Comparison of ENCODE assay signal across 21 cellular contexts in the genomic region with DNA sequence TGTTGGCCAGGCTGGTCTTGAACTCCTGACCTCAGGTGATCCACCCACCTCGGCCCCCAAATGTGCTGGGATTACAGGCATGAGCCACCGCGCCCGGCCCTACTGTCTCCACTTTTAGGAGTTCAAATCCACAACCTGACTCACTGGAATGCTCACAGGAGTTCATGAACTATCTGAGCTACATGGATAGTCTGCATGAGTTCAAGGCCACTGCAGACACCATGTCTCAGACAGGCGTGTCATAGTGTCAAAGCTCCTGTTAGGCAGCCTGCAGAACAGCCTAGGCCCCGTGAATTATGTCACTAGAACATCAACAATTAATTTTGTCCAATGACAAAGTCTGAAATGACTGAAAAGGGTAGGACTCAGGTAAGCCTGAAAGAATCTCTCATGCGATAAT.
"Had no signal": no experiment of that assay in that cellular context is flagged by ENCODE, and none has a peak within 500 bp of the region (broad histone marks: within the 10 kb centered on the region; RNA-seq: fewer than 3 reads in every experiment).

No MANE protein-coding gene starts in this region.

- ATAC-seq: activated CD8-positive, alpha-beta memory T cell treated with anti-CD3 and anti-CD28 coated beads, Interleukin-2, amount 10 ng/mL, durations not matched to agents 7 days and 5 days; T-helper 17 cell had no signal

- H3K27ac ChIP-seq: brain microvascular endothelial cell had no signal

- H3K4me3 Mint-ChIP-seq: activated CD8-positive, alpha-beta memory T cell treated with anti-CD3 and anti-CD28 coated beads, Interleukin-2, amount 10 ng/mL, durations not matched to agents 7 days and 5 days; activated T-cell treated with anti-CD3 and anti-CD28 coated beads, Interleukin-2, amount 50 U/mL, for 24 hours; activated T-helper 1 cell treated with anti-CD3 and anti-CD28 coated beads, Interleukin-12 subunit alpha, Interleukin-12 subunit beta, Interleukin-2, Interleukin-4 antibody, amounts not matched to agents 30 ng/mL and 10 ng/mL and 1 ng/mL, durations not matched to agents 14 hours and 24 hours and 36 hours had no signal

- H3K36me3 ChIP-seq: brain microvascular endothelial cell had no signal

- H3K9me3 Mint-ChIP-seq: activated B cell treated with CpG ODN at 0.5 μM for 24 hours; activated CD4-positive, alpha-beta T cell treated with anti-CD3 and anti-CD28 coated beads, Interleukin-2, amount 10 ng/mL, durations not matched to agents 24 days and 14 days; activated naive CD4-positive, alpha-beta T cell treated with anti-CD3 and anti-CD28 coated beads for 36 hours; activated T-cell treated with anti-CD3 and anti-CD28 coated beads, Interleukin-2, amount 50 U/mL, for 24 hours; activated T-helper 1 cell treated with anti-CD3 and anti-CD28 coated beads, Interleukin-12 subunit alpha, Interleukin-12 subunit beta, Interleukin-2, Interleukin-4 antibody, amounts not matched to agents 30 ng/mL and 10 ng/mL and 1 ng/mL, durations not matched to agents 14 hours and 24 hours and 36 hours; IgD-negative memory B cell had no signal

- H3K36me3 Mint-ChIP-seq: activated CD8-positive, alpha-beta memory T cell treated with anti-CD3 and anti-CD28 coated beads, Interleukin-2, amount 10 ng/mL, durations not matched to agents 7 days and 5 days; activated naive CD8-positive, alpha-beta T cell; IgD-negative memory B cell had no signal

- DNase-seq: activated B cell treated with CpG ODN at 0.5 μM for 24 hours; activated CD4-positive, alpha-beta T cell treated with anti-CD3 and anti-CD28 coated beads for 1 hour; activated CD4-positive, alpha-beta T cell treated with anti-CD3 and anti-CD28 coated beads, Interleukin-2, amount 10 ng/mL, durations not matched to agents 24 days and 14 days; activated CD4-positive, alpha-beta T cell treated with anti-CD3 and anti-CD28 coated beads, Interleukin-2, amount 50 U/mL, for 48 hours; activated CD8-positive, alpha-beta memory T cell treated with anti-CD3 and anti-CD28 coated beads, Interleukin-2, amount 10 ng/mL, durations not matched to agents 7 days and 5 days; activated effector memory CD4-positive, alpha-beta T cell treated with anti-CD3 and anti-CD28 coated beads, Interleukin-2, amount 50 U/mL, for 16 hours; activated naive CD4-positive, alpha-beta T cell treated with anti-CD3 and anti-CD28 coated beads for 36 hours; activated T-cell treated with anti-CD3 and anti-CD28 coated beads, Interleukin-2, amount 50 U/mL, for 24 hours; brain microvascular endothelial cell; KG1; NCI-H1048; NCI-H146; NCI-H187 treated with DMSO at 0.1 percent for 48 hours; NCI-H2081 treated with DMSO at 0.1 percent for 48 hours; NCI-H446; SIG-M5; T-helper 17 cell; T-helper 9 cell had no signal

- H3K27ac Mint-ChIP-seq: activated B cell treated with CpG ODN at 0.5 μM for 24 hours; activated CD4-positive, alpha-beta T cell treated with anti-CD3 and anti-CD28 coated beads, Interleukin-2, amount 10 ng/mL, durations not matched to agents 24 days and 14 days; activated CD8-positive, alpha-beta memory T cell treated with anti-CD3 and anti-CD28 coated beads, Interleukin-2, amount 10 ng/mL, durations not matched to agents 7 days and 5 days; activated naive CD4-positive, alpha-beta T cell treated with anti-CD3 and anti-CD28 coated beads for 36 hours; activated naive CD8-positive, alpha-beta T cell; activated T-cell treated with anti-CD3 and anti-CD28 coated beads, Interleukin-2, amount 50 U/mL, for 24 hours; activated T-helper 1 cell treated with anti-CD3 and anti-CD28 coated beads, Interleukin-12 subunit alpha, Interleukin-12 subunit beta, Interleukin-2, Interleukin-4 antibody, amounts not matched to agents 30 ng/mL and 10 ng/mL and 1 ng/mL, durations not matched to agents 14 hours and 24 hours and 36 hours; IgD-negative memory B cell; T-helper 17 cell had no signal
